12 cellular contexts compared by ENCODE assay signal in genomic region chr11:112318193-112318592, GRCh38. TPM values are rescaled to one million over a fixed set of nuclear protein-coding genes. Genes with fewer than 3 reads are reported as not detected.
A peak's percentile ranks its signal among the peaks of the same experiment; 100 is the strongest.
DNase-seq lines count a peak whose midpoint lies in the region; ATAC-seq and TF ChIP-seq lines count a peak whose summit lies in the region.
"Had no signal": no experiment of that assay in that cellular context is flagged by ENCODE, and none has a peak within 500 bp of the region (broad histone marks: within the 10 kb centered on the region; RNA-seq: fewer than 3 reads in every experiment).

No MANE protein-coding gene starts in this region.

- 17 to 32% methylated on average over 1 of the region's 1 CpG for WGBS in esophagus squamous epithelium, 2 donors

- BruUV-seq in Calu3 (replicated peaks; lab: Mats Ljungman, UMichigan) = no TSS peak

- no peaks in the 10 kb centered on the region for H3K36me3 ChIP-seq in esophagus squamous epithelium

- ATAC-seq in sciatic nerve = peak; percentile 67
- no peak for ATAC-seq in GM19397 (IDR thresholded peaks at IDR 0.05; ENCODE audit: unreplicated experiment)

- CTCF ChIA-PET in RWPE1 (lab: Yijun Ruan, JAX) (interaction anchor here (0.7 to 1.0 kb wide), 2 partner anchors 38 to 602 kb away, joined by 3 read pairs; no protein-coding TSS in a partner anchor), Calu3 (lab: Charles Lee) (no interaction called here)

- DNase-seq in EH (ENCODE audit: low read depth) (peak; percentile 96), RWPE1 (ENCODE audit: low spot score) (peak; percentile 83), esophagus squamous epithelium (lab: John Stamatoyannopoulos, UW) (no peak), sciatic nerve (ENCODE audit: low spot score) (no peak), Calu3 (no peak), NCI-H69 (lab: John Stamatoyannopoulos, UW) (no peak)
- DNase-seq in activated T-helper 1 cell treated with anti-CD3 and anti-CD28 coated beads, Interleukin-12 subunit alpha, Interleukin-12 subunit beta, Interleukin-2, Interleukin-4 antibody, amounts not matched to agents 30 ng/mL and 10 ng/mL and 1 ng/mL, durations not matched to agents 14 hours and 24 hours and 36 hours (ENCODE audit: low spot score) = no peak
- DNase-seq: activated CD4-positive, alpha-beta T cell treated with anti-CD3 and anti-CD28 coated beads, Interleukin-2, amount 50 U/mL, for 1 hour; anterior cingulate cortex; NK-92 treated with Interleukin-12 subunit alpha and Interleukin-12 subunit beta, amount 100 ng/mL, for 24 hours had no signal

- TF ChIP-seq CTCF in RWPE1 (conservative IDR thresholded peaks at IDR 0.05; ENCODE audit: low read depth) (no peak), esophagus squamous epithelium (IDR thresholded peaks at IDR 0.05) (no peak), Calu3 (IDR thresholded peaks at IDR 0.05; ENCODE audit: unreplicated experiment) (no peak)

- peak overlapping the region; percentile 30; the same call in 1 of the 2 replicates for H3K27ac ChIP-seq in RWPE1
- peak overlapping the region; percentile 17 to 50 (median 34) for H3K27ac ChIP-seq in esophagus squamous epithelium
- H3K27ac ChIP-seq: KMS-11 had no signal

- H3K27ac Mint-ChIP-seq in activated T-helper 1 cell treated with anti-CD3 and anti-CD28 coated beads, Interleukin-12 subunit alpha, Interleukin-12 subunit beta, Interleukin-2, Interleukin-4 antibody, amounts not matched to agents 30 ng/mL and 10 ng/mL and 1 ng/mL, durations not matched to agents 14 hours and 24 hours and 36 hours = no peak overlapping the region
- no peak overlapping the region for H3K27ac Mint-ChIP-seq in Calu3 (ENCODE audit: unreplicated experiment)

- no peaks in the 10 kb centered on the region for H3K9me3 Mint-ChIP-seq in activated T-helper 1 cell treated with anti-CD3 and anti-CD28 coated beads, Interleukin-12 subunit alpha, Interleukin-12 subunit beta, Interleukin-2, Interleukin-4 antibody, amounts not matched to agents 30 ng/mL and 10 ng/mL and 1 ng/mL, durations not matched to agents 14 hours and 24 hours and 36 hours
- no peaks in the 10 kb centered on the region for H3K9me3 Mint-ChIP-seq in Calu3 (ENCODE audit: low read depth, unreplicated experiment)

- H3K27me3 ChIP-seq in esophagus squamous epithelium = no peaks in the 10 kb centered on the region

- H3K9me3 ChIP-seq in esophagus squamous epithelium = no peaks in the 10 kb centered on the region

- H3K4me1 Mint-ChIP-seq in activated T-helper 1 cell treated with anti-CD3 and anti-CD28 coated beads, Interleukin-12 subunit alpha, Interleukin-12 subunit beta, Interleukin-2, Interleukin-4 antibody, amounts not matched to agents 30 ng/mL and 10 ng/mL and 1 ng/mL, durations not matched to agents 14 hours and 24 hours and 36 hours (ENCODE audit: low read depth) = peaks cover 5% of the 10 kb centered on the region
- H3K4me1 Mint-ChIP-seq in Calu3 (ENCODE audit: low read depth, unreplicated experiment) = peaks cover 38% of the 10 kb centered on the region

- peaks cover 10 to 38% (median 18%) of the 10 kb centered on the region in 3 donors for H3K4me1 ChIP-seq in esophagus squamous epithelium

- intact Hi-C loops in esophagus squamous epithelium (cut with DNase I) (no loop called here), sciatic nerve (cut with DNase I) (no loop called here), Calu3 (cut with micrococcal nuclease; ENCODE audit: unreplicated experiment) (no loop called here)
- intact Hi-C loops in activated T-helper 1 cell treated with anti-CD3 and anti-CD28 coated beads, Interleukin-12 subunit alpha, Interleukin-12 subunit beta, Interleukin-2, Interleukin-4 antibody, amounts not matched to agents 30 ng/mL and 10 ng/mL and 1 ng/mL, durations not matched to agents 14 hours and 24 hours and 36 hours (cut with micrococcal nuclease) = no loop called here

- no peak overlapping the region for H3K4me3 ChIP-seq in esophagus squamous epithelium

- H3K4me3 Mint-ChIP-seq in activated T-helper 1 cell treated with anti-CD3 and anti-CD28 coated beads, Interleukin-12 subunit alpha, Interleukin-12 subunit beta, Interleukin-2, Interleukin-4 antibody, amounts not matched to agents 30 ng/mL and 10 ng/mL and 1 ng/mL, durations not matched to agents 14 hours and 24 hours and 36 hours = no peak overlapping the region
- no peak overlapping the region for H3K4me3 Mint-ChIP-seq in Calu3 (ENCODE audit: low read depth, unreplicated experiment)

- POLR2A ChIA-PET in RWPE1 (lab: Yijun Ruan, JAX; ENCODE audit: low non-redundant PET) = no interaction called here

- H3K27me3 Mint-ChIP-seq in activated T-helper 1 cell treated with anti-CD3 and anti-CD28 coated beads, Interleukin-12 subunit alpha, Interleukin-12 subunit beta, Interleukin-2, Interleukin-4 antibody, amounts not matched to agents 30 ng/mL and 10 ng/mL and 1 ng/mL, durations not matched to agents 14 hours and 24 hours and 36 hours (ENCODE audit: insufficient read depth) = no peaks in the 10 kb centered on the region
- H3K27me3 Mint-ChIP-seq in Calu3 (ENCODE audit: unreplicated experiment) = no peaks in the 10 kb centered on the region

- no peak for TF ChIP-seq POLR2A in esophagus squamous epithelium (IDR thresholded peaks at IDR 0.05)

- no peaks in the 10 kb centered on the region for H3K36me3 Mint-ChIP-seq in activated T-helper 1 cell treated with anti-CD3 and anti-CD28 coated beads, Interleukin-12 subunit alpha, Interleukin-12 subunit beta, Interleukin-2, Interleukin-4 antibody, amounts not matched to agents 30 ng/mL and 10 ng/mL and 1 ng/mL, durations not matched to agents 14 hours and 24 hours and 36 hours (ENCODE audit: low read depth)
- H3K36me3 Mint-ChIP-seq in Calu3 (ENCODE audit: insufficient read depth, unreplicated experiment) = peaks cover 4% of the 10 kb centered on the region

RNA-seq across cellular contexts. Expression of gene PLET1, which starts 57.5 kb away (rescaled TPM):
- not detected for total RNA-seq in esophagus squamous epithelium
- not detected for total RNA-seq in sciatic nerve
- total RNA-seq in activated T-helper 1 cell treated with anti-CD3 and anti-CD28 coated beads, Interleukin-12 subunit alpha, Interleukin-12 subunit beta, Interleukin-2, Interleukin-4 antibody, amounts not matched to agents 30 ng/mL and 10 ng/mL and 1 ng/mL, durations not matched to agents 14 hours and 24 hours and 36 hours = not detected in 2 replicates
- total RNA-seq in Calu3 (2022) = not detected in 2 replicates

Comparison
In these comparisons a context has a peak if more than half of its experiments do, and no peak if none do; other contexts are left out.
1. DNase-seq: peak in EH (single experiment) and RWPE1 (single experiment); none in esophagus squamous epithelium (single experiment), sciatic nerve (single experiment), activated T-helper 1 cell treated with anti-CD3 and anti-CD28 coated beads, Interleukin-12 subunit alpha, Interleukin-12 subunit beta, Interleukin-2, Interleukin-4 antibody, amounts not matched to agents 30 ng/mL and 10 ng/mL and 1 ng/mL, durations not matched to agents 14 hours and 24 hours and 36 hours (single experiment), Calu3 (single experiment) and NCI-H69 (single experiment).